In the genomic region with DNA sequence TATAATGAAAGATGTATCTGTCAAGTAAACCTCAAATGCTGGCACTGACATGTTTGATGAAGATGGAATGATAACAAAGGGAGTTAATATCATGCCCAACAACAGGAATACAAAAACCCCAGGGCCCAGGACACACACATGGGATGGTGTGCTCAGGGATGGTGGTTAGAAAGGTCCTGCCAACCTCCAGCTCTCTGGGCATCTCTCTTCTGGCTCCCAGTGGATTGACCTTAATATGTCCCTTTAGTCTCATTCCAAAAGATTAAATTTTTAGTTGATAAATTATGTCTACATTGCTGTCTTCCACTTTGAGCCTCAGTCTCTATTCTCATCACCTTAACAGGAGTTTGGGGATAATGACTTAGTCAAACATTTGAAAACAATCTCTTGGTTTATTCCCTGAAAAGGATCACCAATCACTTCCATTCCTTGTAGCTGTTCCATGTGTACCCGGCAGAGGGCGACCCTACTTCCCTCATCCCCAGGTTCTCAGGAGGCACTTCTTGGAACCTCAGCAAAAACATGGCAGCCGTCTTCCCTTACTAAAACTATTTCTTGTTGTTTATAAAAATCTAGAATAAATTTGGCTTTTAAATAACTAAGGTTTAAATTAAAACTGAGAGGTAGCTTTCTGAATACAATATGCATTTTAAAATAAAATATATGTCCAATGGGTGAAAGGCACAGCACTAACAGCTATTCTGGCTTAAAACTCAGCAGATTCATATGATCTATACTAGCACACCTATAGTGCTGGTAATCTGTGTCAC, we compare ENCODE assay signal across 8 cellular contexts. TPM values are rescaled to one million over a fixed set of nuclear protein-coding genes. Genes with fewer than 3 reads are reported as not detected.
A peak's percentile ranks its signal among the peaks of the same experiment; 100 is the strongest.
DNase-seq lines count a peak whose midpoint lies in the region; ATAC-seq and TF ChIP-seq lines count a peak whose summit lies in the region.

No MANE protein-coding gene starts in this region.

- intact Hi-C loops in Caco-2 (cut with micrococcal nuclease; ENCODE audit: unreplicated experiment) (loop anchor here (1.0 kb wide), 3 partner anchors 30 to 91 kb away; partner anchors contain the start of genes MCEE and MPHOSPH10), thyroid gland (cut with DNase I) (no loop called here)
- intact Hi-C loops in naive thymus-derived CD4-positive, alpha-beta T cell (cut with micrococcal nuclease), result loop anchor here in 1 of 2 donors (1.0 kb wide), 2 partner anchors 30 to 91 kb away; partner anchors contain the start of genes MCEE and MPHOSPH10

- H3K9me3 Mint-ChIP-seq in Caco-2 (ENCODE audit: unreplicated experiment), result peaks cover 4% of the 10 kb centered on the region
- no peaks in the 10 kb centered on the region for H3K9me3 Mint-ChIP-seq in activated CD8-positive, alpha-beta T cell treated with anti-CD3 and anti-CD28 coated beads, Interleukin-2, amount 10 ng/mL, durations not matched to agents 7 days and 5 days (ENCODE audit: insufficient read depth)
- H3K9me3 Mint-ChIP-seq in naive thymus-derived CD4-positive, alpha-beta T cell, result peaks cover 0 to 1% (median 0%) of the 10 kb centered on the region in 11 donors

- H3K36me3 Mint-ChIP-seq in Caco-2 (ENCODE audit: insufficient read depth, unreplicated experiment), result no peaks in the 10 kb centered on the region
- no peaks in the 10 kb centered on the region for H3K36me3 Mint-ChIP-seq in activated CD8-positive, alpha-beta T cell treated with anti-CD3 and anti-CD28 coated beads, Interleukin-2, amount 10 ng/mL, durations not matched to agents 7 days and 5 days (ENCODE audit: low read depth)
- peaks cover 0 to under 1% (median 0%) of the 10 kb centered on the region in 5 donors for H3K36me3 Mint-ChIP-seq in naive thymus-derived CD4-positive, alpha-beta T cell

- H3K36me3 ChIP-seq in Caco-2 (ENCODE audit: control insufficient read depth, insufficient read depth, low read length), result no peaks in the 10 kb centered on the region
- H3K36me3 ChIP-seq in naive thymus-derived CD4-positive, alpha-beta T cell (ENCODE audit: control insufficient read depth in 2 of 3, insufficient read depth in 3 of 3, low read length in 3 of 3), result no peaks in the 10 kb centered on the region
- H3K36me3 ChIP-seq in thyroid gland, result no peaks in the 10 kb centered on the region

- no peak overlapping the region for H3K4me3 ChIP-seq in Caco-2 (ENCODE audit: low read depth, low read length)
- H3K4me3 ChIP-seq in HFF-Myc (replicated peaks; ENCODE audit: low read depth, low read length), result no peak overlapping the region
- no peak overlapping the region for H3K4me3 ChIP-seq in naive thymus-derived CD4-positive, alpha-beta T cell (ENCODE audit: low read length)
- no peak overlapping the region for H3K4me3 ChIP-seq in thyroid gland (replicated peaks in 1 of 3)

- H3K27me3 Mint-ChIP-seq in Caco-2 (ENCODE audit: insufficient read depth, unreplicated experiment), result peaks cover 6% of the 10 kb centered on the region
- H3K27me3 Mint-ChIP-seq in activated CD8-positive, alpha-beta T cell treated with anti-CD3 and anti-CD28 coated beads, Interleukin-2, amount 10 ng/mL, durations not matched to agents 7 days and 5 days (ENCODE audit: low read depth), result no peaks in the 10 kb centered on the region
- peaks cover 0 to 13% (median 4%) of the 10 kb centered on the region in 5 donors for H3K27me3 Mint-ChIP-seq in naive thymus-derived CD4-positive, alpha-beta T cell

- H3K27me3 ChIP-seq in Caco-2 (replicated peaks; ENCODE audit: control insufficient read depth, insufficient read depth, low read length) (no peaks in the 10 kb centered on the region), thyroid gland (no peaks in the 10 kb centered on the region)
- no peaks in the 10 kb centered on the region for H3K27me3 ChIP-seq in naive thymus-derived CD4-positive, alpha-beta T cell (ENCODE audit: control insufficient read depth in 2 of 2, insufficient read depth in 2 of 2, low read length in 2 of 2)

- H3K9me3 ChIP-seq in Caco-2 (no peaks in the 10 kb centered on the region), thyroid gland (no peaks in the 10 kb centered on the region)
- H3K9me3 ChIP-seq in naive thymus-derived CD4-positive, alpha-beta T cell (ENCODE audit: control insufficient read depth in 2 of 3, low read length in 3 of 3), result no peaks in the 10 kb centered on the region

- peak; percentile 71 for ATAC-seq in activated CD8-positive, alpha-beta T cell treated with anti-CD3 and anti-CD28 coated beads, Interleukin-2, amount 10 ng/mL, durations not matched to agents 7 days and 5 days
- ATAC-seq in naive thymus-derived CD4-positive, alpha-beta T cell, result peak; percentile 79
- ATAC-seq in GM21381 (IDR thresholded peaks at IDR 0.05; ENCODE audit: unreplicated experiment), result no peak

- H3K27ac ChIP-seq in naive thymus-derived CD4-positive, alpha-beta T cell (ENCODE audit: low read depth, low read length), result no peak overlapping the region
- H3K27ac ChIP-seq in thyroid gland, result no peak overlapping the region

- H3K4me3 Mint-ChIP-seq in Caco-2 (ENCODE audit: unreplicated experiment), result no peak overlapping the region
- no peak overlapping the region for H3K4me3 Mint-ChIP-seq in activated CD8-positive, alpha-beta T cell treated with anti-CD3 and anti-CD28 coated beads, Interleukin-2, amount 10 ng/mL, durations not matched to agents 7 days and 5 days
- H3K4me3 Mint-ChIP-seq in naive thymus-derived CD4-positive, alpha-beta T cell, result no peak overlapping the region

- no peak for TF ChIP-seq POLR2A in erythroblast (IDR thresholded peaks at IDR 0.05; ENCODE audit: low read length)
- no peak for TF ChIP-seq POLR2A in thyroid gland (IDR thresholded peaks at IDR 0.05)

- H3K4me1 ChIP-seq in Caco-2 (peaks cover 4% of the 10 kb centered on the region), thyroid gland (no peaks in the 10 kb centered on the region)
- no peaks in the 10 kb centered on the region for H3K4me1 ChIP-seq in naive thymus-derived CD4-positive, alpha-beta T cell (ENCODE audit: control insufficient read depth in 2 of 2, insufficient read depth in 2 of 2, low read length in 2 of 2)

- peak; percentile 84 for TF ChIP-seq CTCF in Caco-2 (IDR thresholded peaks at IDR 0.05; ENCODE audit: insufficient read depth in 1 of 2, low read depth in 1 of 2, low read length in 1 of 2, severe bottlenecking in 1 of 2, unreplicated experiment in 1 of 2)
- peak; percentile 66 for TF ChIP-seq CTCF in HFF-Myc (IDR thresholded peaks at IDR 0.05; ENCODE audit: low read depth, low read length, missing control alignments)
- TF ChIP-seq CTCF in thyroid gland (IDR thresholded peaks at IDR 0.05), result peak; percentile 33 to 77 (median 58)

- peak; percentile 68 to 74 for DNase-seq in Caco-2
- peak; percentile 41 for DNase-seq in HFF-Myc (ENCODE audit: extremely low read depth, low read depth)
- DNase-seq in NCI-H748 treated with DMSO at 0.1 percent for 48 hours (lab: John Stamatoyannopoulos, UW), result peak; percentile 21
- peak; percentile 52 for DNase-seq in activated CD8-positive, alpha-beta T cell treated with anti-CD3 and anti-CD28 coated beads, Interleukin-2, amount 10 ng/mL, durations not matched to agents 7 days and 5 days
- peak; percentile 62 to 76 for DNase-seq in erythroblast (lab: John Stamatoyannopoulos, UW)
- peak in 8 of 9 donors; percentile 3 to 44 (median 16) for DNase-seq in naive thymus-derived CD4-positive, alpha-beta T cell
- DNase-seq in thyroid gland, result peak; percentile 58 to 64

- BruUV-seq in Caco-2 (replicated peaks; lab: Mats Ljungman, UMichigan), result no TSS peak

- CTCF ChIA-PET in Caco-2 (lab: Charles Lee), result interaction anchor here (0.8 to 2.5 kb wide), 9 partner anchors 29 to 199 kb away, joined by 3 to 20 read pairs (median 4); partner anchors contain the start of genes MCEE and MPHOSPH10
- CTCF ChIA-PET in activated CD8-positive, alpha-beta T cell treated with anti-CD3 and anti-CD28 coated beads, Interleukin-2, amount 10 ng/mL, durations not matched to agents 7 days and 5 days (lab: Charles Lee), result interaction anchor here (0.8 to 4.8 kb wide), 16 partner anchors 9 to 183 kb away, joined by 3 to 56 read pairs (median 5); partner anchors contain the start of genes MCEE, MPHOSPH10 and NAGK
- CTCF ChIA-PET in naive thymus-derived CD4-positive, alpha-beta T cell (lab: Charles Lee), result interaction anchor here (0.7 to 1.5 kb wide), 5 partner anchors 8 to 119 kb away, joined by 3 to 5 read pairs (median 3); no protein-coding TSS in a partner anchor

- no peak overlapping the region for H3K27ac Mint-ChIP-seq in Caco-2 (ENCODE audit: unreplicated experiment)
- H3K27ac Mint-ChIP-seq in activated CD8-positive, alpha-beta T cell treated with anti-CD3 and anti-CD28 coated beads, Interleukin-2, amount 10 ng/mL, durations not matched to agents 7 days and 5 days, result no peak overlapping the region
- H3K27ac Mint-ChIP-seq in naive thymus-derived CD4-positive, alpha-beta T cell, result no peak overlapping the region

- H3K4me1 Mint-ChIP-seq in Caco-2 (ENCODE audit: low read depth, unreplicated experiment), result peaks cover 6% of the 10 kb centered on the region
- H3K4me1 Mint-ChIP-seq in activated CD8-positive, alpha-beta T cell treated with anti-CD3 and anti-CD28 coated beads, Interleukin-2, amount 10 ng/mL, durations not matched to agents 7 days and 5 days (ENCODE audit: low read depth), result peaks cover 5% of the 10 kb centered on the region
- H3K4me1 Mint-ChIP-seq in naive thymus-derived CD4-positive, alpha-beta T cell, result peaks cover 0 to 7% (median 0%) of the 10 kb centered on the region in 7 donors

- 3 to 5% methylated on average over 3 of the region's 3 CpGs for WGBS in thyroid gland, 2 donors

- POLR2A ChIA-PET in Caco-2 (lab: Charles Lee), result interaction anchor here (1.1 kb wide), 1 partner anchor 32 kb away, joined by 3 read pairs; the partner anchor contains the start of gene NAGK
- POLR2A ChIA-PET in activated CD8-positive, alpha-beta T cell treated with anti-CD3 and anti-CD28 coated beads, Interleukin-2, amount 10 ng/mL, durations not matched to agents 7 days and 5 days (lab: Charles Lee), result interaction anchor here (0.9 kb wide), 2 partner anchors 9 to 32 kb away, joined by 3 read pairs; partner anchors contain the start of gene NAGK
- POLR2A ChIA-PET in naive thymus-derived CD4-positive, alpha-beta T cell (lab: Charles Lee), result interaction anchor here (0.6 to 2.5 kb wide), 4 partner anchors 28 to 32 kb away, joined by 3 to 8 read pairs (median 5); partner anchors contain the start of genes MCEE, MPHOSPH10 and NAGK

RNA-seq across cellular contexts. Expression of gene MCEE, which starts 29.6 kb away (rescaled TPM):
- total RNA-seq in Caco-2 (2022), result 13.7 and 15.6 TPM in 2 replicates
- 10 to 100 TPM; 12.4 to 14.7 TPM for total RNA-seq in activated CD8-positive, alpha-beta T cell treated with anti-CD3 and anti-CD28 coated beads, Interleukin-2, amount 10 ng/mL, durations not matched to agents 7 days and 5 days
- 10 to 100 TPM; 11.6 to 27.9 (median 16.4) TPM for total RNA-seq in naive thymus-derived CD4-positive, alpha-beta T cell
- polyA plus RNA-seq in naive thymus-derived CD4-positive, alpha-beta T cell, result 10 to 100 TPM; 18.9 to 38.0 TPM
- 10 to 100 TPM; 15.7 to 24.2 (median 18.3) TPM for total RNA-seq in thyroid gland

RNA-seq across cellular contexts. Expression of gene MPHOSPH10, which starts 30.1 kb away (rescaled TPM):
- total RNA-seq in Caco-2 (2022) (53.2 and 57.8 TPM in 2 replicates), thyroid gland (10 to 100 TPM; 27.6 to 53.2 (median 39.3) TPM)
- 10 to 100 TPM; 39.9 to 40.1 TPM for total RNA-seq in activated CD8-positive, alpha-beta T cell treated with anti-CD3 and anti-CD28 coated beads, Interleukin-2, amount 10 ng/mL, durations not matched to agents 7 days and 5 days
- 10 to 100 TPM; 28.2 to 58.9 (median 43.8) TPM for total RNA-seq in naive thymus-derived CD4-positive, alpha-beta T cell
- polyA plus RNA-seq in naive thymus-derived CD4-positive, alpha-beta T cell, result 10 to 100 TPM; 24.4 to 34.5 TPM

RNA-seq across cellular contexts. Expression of gene NAGK, which starts 31.9 kb away (rescaled TPM):
- total RNA-seq in Caco-2 (2022) (87.6 and 101 TPM in 2 replicates), thyroid gland (10 to 100 TPM; 40.5 to 88.0 (median 70.0) TPM)
- 10 to 100 TPM; 68.3 to 75.3 TPM for total RNA-seq in activated CD8-positive, alpha-beta T cell treated with anti-CD3 and anti-CD28 coated beads, Interleukin-2, amount 10 ng/mL, durations not matched to agents 7 days and 5 days
- total RNA-seq in naive thymus-derived CD4-positive, alpha-beta T cell, result 100 to 1,000 TPM in 4 of 5 experiments, 10 to 100 TPM in 1; 92.4 to 169 (median 127) TPM
- polyA plus RNA-seq in naive thymus-derived CD4-positive, alpha-beta T cell, result 10 to 100 TPM; 44.8 to 69.3 TPM

Comparison
In these comparisons a context has a peak if more than half of its experiments do, and no peak if none do; other contexts are left out.
1. DNase-seq: peak in every context shown above with its lines; median percentile 71 in Caco-2; 69 in erythroblast; 61 in thyroid gland; 52 in activated CD8-positive, alpha-beta T cell treated with anti-CD3 and anti-CD28 coated beads, Interleukin-2, amount 10 ng/mL, durations not matched to agents 7 days and 5 days; 41 in HFF-Myc; 21 in NCI-H748 treated with DMSO at 0.1 percent for 48 hours; 16 in naive thymus-derived CD4-positive, alpha-beta T cell.